In the genomic region with DNA sequence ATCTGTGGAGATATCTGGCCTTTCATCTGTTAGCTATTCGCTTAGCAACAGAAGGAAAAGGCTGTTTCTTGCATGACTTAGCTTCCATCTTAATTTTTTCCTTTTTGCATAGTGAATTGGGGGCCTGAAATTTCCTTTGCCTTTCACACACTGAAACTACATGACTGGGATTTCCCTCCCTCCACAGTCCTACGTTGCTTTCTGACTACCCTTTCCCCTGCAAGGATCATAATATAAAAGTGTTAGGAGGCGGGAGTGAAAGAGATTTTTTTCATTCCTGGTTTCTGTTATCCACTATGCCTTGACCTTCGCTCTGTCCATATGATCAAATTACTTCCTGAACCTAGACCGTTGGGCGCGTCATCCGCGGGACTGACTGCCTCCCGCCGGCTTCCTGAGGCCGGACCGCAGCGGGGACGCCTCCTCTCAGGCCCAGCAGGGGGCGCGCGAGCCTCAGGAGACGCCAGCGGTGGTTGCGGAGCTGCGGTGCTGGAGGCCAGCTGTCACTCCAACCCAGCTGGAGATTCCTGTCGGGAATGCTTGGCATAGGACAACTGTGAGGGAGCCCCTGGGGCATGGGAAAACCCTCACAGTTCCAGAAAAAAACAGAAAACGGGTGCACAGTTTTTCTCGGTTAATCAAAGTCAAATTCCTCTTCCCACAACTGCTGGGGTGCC, we compare ENCODE assay signal across 1 cellular context.
TF ChIP-seq lines count a peak whose summit lies in the region.

No MANE protein-coding gene starts in this region.

TF ChIP-seq in HepG2, 621 proteins besides CTCF, POLR2A, EP300 and RAD21 (continued from another document and continues in another):
- TF ChIP-seq, protein P1, sequence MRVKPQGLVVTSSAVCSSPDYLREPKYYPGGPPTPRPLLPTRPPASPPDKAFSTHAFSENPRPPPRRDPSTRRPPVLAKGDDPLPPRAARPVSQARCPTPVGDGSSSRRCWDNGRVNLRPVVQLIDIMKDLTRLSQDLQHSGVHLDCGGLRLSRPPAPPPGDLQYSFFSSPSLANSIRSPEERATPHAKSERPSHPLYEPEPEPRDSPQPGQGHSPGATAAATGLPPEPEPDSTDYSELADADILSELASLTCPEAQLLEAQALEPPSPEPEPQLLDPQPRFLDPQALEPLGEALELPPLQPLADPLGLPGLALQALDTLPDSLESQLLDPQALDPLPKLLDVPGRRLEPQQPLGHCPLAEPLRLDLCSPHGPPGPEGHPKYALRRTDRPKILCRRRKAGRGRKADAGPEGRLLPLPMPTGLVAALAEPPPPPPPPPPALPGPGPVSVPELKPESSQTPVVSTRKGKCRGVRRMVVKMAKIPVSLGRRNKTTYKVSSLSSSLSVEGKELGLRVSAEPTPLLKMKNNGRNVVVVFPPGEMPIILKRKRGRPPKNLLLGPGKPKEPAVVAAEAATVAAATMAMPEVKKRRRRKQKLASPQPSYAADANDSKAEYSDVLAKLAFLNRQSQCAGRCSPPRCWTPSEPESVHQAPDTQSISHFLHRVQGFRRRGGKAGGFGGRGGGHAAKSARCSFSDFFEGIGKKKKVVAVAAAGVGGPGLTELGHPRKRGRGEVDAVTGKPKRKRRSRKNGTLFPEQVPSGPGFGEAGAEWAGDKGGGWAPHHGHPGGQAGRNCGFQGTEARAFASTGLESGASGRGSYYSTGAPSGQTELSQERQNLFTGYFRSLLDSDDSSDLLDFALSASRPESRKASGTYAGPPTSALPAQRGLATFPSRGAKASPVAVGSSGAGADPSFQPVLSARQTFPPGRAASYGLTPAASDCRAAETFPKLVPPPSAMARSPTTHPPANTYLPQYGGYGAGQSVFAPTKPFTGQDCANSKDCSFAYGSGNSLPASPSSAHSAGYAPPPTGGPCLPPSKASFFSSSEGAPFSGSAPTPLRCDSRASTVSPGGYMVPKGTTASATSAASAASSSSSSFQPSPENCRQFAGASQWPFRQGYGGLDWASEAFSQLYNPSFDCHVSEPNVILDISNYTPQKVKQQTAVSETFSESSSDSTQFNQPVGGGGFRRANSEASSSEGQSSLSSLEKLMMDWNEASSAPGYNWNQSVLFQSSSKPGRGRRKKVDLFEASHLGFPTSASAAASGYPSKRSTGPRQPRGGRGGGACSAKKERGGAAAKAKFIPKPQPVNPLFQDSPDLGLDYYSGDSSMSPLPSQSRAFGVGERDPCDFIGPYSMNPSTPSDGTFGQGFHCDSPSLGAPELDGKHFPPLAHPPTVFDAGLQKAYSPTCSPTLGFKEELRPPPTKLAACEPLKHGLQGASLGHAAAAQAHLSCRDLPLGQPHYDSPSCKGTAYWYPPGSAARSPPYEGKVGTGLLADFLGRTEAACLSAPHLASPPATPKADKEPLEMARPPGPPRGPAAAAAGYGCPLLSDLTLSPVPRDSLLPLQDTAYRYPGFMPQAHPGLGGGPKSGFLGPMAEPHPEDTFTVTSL (CRISPR knock-in tag; IDR thresholded peaks at IDR 0.05; ENCODE audit: borderline replicate concordance): peak; percentile 27; the same call in 1 of the 2 replicates
- TF ChIP-seq ZNF232 (CRISPR knock-in tag; IDR thresholded peaks at IDR 0.05; ENCODE audit: borderline replicate concordance) (no peak), MTERF4 (CRISPR knock-in tag; IDR thresholded peaks at IDR 0.05) (no peak), ZNF614 (CRISPR knock-in tag; IDR thresholded peaks at IDR 0.05; ENCODE audit: borderline replicate concordance) (0 out of 2 replicates have a peak, but pooled peaks have one; percentile 49), ZNF33A (CRISPR knock-in tag; IDR thresholded peaks at IDR 0.05; ENCODE audit: borderline replicate concordance) (no peak), ZNF10 (CRISPR knock-in tag; IDR thresholded peaks at IDR 0.05; ENCODE audit: borderline replicate concordance, low read depth) (no peak), XBP1 (CRISPR knock-in tag; IDR thresholded peaks at IDR 0.05) (no peak), ZKSCAN8 (CRISPR knock-in tag; IDR thresholded peaks at IDR 0.05; ENCODE audit: borderline replicate concordance) (peak; percentile 79; the same call in 1 of the 2 replicates), KAT2B (IDR thresholded peaks at IDR 0.05; ENCODE audit: borderline replicate concordance, low read depth, low read length) (no peak), HOMEZ (CRISPR knock-in tag; IDR thresholded peaks at IDR 0.05; ENCODE audit: low read depth) (peak; percentile 66), ZNF883 (CRISPR knock-in tag; IDR thresholded peaks at IDR 0.05; ENCODE audit: not compliant biosample characterization) (peak; percentile 42), ATF6 (CRISPR knock-in tag; conservative IDR thresholded peaks at IDR 0.05) (no peak), FOXM1 (CRISPR knock-in tag; IDR thresholded peaks at IDR 0.05) (no peak), CBX1 (IDR thresholded peaks at IDR 0.05; ENCODE audit: low read depth) (peak; percentile 70), SKI (IDR thresholded peaks at IDR 0.05; ENCODE audit: partially characterized antibody) (peak; percentile 85), ZNF382 (CRISPR knock-in tag; IDR thresholded peaks at IDR 0.05; ENCODE audit: borderline replicate concordance) (no peak), MAFF (IDR thresholded peaks at IDR 0.05; ENCODE audit: low read depth, low read length) (no peak), ATAD3A (CRISPR knock-in tag; IDR thresholded peaks at IDR 0.05) (no peak), FOXK2 (IDR thresholded peaks at IDR 0.05) (no peak), ATF7 (IDR thresholded peaks at IDR 0.05) (no peak), ATF7 (CRISPR knock-in tag; IDR thresholded peaks at IDR 0.05) (peak; percentile 84), SMC3 (IDR thresholded peaks at IDR 0.05; ENCODE audit: low read length) (peak; percentile 47; the same call in 1 of the 2 replicates), ELF4 (CRISPR knock-in tag; IDR thresholded peaks at IDR 0.05; ENCODE audit: borderline replicate concordance) (no peak)
- TF ChIP-seq, protein P2, sequence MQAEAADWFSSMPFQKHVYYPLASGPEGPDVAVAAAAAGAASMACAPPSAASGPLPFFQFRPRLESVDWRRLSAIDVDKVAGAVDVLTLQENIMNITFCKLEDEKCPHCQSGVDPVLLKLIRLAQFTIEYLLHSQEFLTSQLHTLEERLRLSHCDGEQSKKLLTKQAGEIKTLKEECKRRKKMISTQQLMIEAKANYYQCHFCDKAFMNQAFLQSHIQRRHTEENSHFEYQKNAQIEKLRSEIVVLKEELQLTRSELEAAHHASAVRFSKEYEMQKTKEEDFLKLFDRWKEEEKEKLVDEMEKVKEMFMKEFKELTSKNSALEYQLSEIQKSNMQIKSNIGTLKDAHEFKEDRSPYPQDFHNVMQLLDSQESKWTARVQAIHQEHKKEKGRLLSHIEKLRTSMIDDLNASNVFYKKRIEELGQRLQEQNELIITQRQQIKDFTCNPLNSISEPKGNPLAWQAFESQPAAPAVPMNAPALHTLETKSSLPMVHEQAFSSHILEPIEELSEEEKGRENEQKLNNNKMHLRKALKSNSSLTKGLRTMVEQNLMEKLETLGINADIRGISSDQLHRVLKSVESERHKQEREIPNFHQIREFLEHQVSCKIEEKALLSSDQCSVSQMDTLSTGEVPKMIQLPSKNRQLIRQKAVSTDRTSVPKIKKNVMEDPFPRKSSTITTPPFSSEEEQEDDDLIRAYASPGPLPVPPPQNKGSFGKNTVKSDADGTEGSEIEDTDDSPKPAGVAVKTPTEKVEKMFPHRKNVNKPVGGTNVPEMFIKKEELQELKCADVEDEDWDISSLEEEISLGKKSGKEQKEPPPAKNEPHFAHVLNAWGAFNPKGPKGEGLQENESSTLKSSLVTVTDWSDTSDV (CRISPR knock-in tag; IDR thresholded peaks at IDR 0.05): no peak
- TF ChIP-seq, protein P3, sequence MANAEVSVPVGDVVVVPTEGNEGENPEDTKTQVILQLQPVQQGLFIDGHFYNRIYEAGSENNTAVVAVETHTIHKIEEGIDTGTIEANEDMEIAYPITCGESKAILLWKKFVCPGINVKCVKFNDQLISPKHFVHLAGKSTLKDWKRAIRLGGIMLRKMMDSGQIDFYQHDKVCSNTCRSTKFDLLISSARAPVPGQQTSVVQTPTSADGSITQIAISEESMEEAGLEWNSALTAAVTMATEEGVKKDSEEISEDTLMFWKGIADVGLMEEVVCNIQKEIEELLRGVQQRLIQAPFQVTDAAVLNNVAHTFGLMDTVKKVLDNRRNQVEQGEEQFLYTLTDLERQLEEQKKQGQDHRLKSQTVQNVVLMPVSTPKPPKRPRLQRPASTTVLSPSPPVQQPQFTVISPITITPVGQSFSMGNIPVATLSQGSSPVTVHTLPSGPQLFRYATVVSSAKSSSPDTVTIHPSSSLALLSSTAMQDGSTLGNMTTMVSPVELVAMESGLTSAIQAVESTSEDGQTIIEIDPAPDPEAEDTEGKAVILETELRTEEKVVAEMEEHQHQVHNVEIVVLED (CRISPR knock-in tag; IDR thresholded peaks at IDR 0.05; ENCODE audit: borderline replicate concordance): peak; percentile 53; the same call in 1 of the 2 replicates
- TF ChIP-seq, protein P4, sequence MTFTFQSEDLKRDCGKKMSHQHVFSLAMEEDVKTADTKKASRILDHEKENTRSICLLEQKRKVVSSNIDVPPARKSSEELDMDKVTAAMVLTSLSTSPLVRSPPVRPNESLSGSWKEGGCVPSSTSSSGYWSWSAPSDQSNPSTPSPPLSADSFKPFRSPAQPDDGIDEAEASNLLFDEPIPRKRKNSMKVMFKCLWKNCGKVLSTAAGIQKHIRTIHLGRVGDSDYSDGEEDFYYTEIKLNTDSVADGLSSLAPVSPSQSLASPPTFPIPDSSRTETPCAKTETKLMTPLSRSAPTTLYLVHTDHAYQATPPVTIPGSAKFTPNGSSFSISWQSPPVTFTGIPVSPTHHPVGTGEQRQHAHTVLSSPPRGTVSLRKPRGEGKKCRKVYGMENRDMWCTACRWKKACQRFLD (CRISPR knock-in tag; IDR thresholded peaks at IDR 0.05; ENCODE audit: borderline replicate concordance): no peak
- TF ChIP-seq, protein P5, sequence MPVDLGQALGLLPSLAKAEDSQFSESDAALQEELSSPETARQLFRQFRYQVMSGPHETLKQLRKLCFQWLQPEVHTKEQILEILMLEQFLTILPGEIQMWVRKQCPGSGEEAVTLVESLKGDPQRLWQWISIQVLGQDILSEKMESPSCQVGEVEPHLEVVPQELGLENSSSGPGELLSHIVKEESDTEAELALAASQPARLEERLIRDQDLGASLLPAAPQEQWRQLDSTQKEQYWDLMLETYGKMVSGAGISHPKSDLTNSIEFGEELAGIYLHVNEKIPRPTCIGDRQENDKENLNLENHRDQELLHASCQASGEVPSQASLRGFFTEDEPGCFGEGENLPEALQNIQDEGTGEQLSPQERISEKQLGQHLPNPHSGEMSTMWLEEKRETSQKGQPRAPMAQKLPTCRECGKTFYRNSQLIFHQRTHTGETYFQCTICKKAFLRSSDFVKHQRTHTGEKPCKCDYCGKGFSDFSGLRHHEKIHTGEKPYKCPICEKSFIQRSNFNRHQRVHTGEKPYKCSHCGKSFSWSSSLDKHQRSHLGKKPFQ (CRISPR knock-in tag; IDR thresholded peaks at IDR 0.05; ENCODE audit: insufficient replicate concordance): no peak
- TF ChIP-seq, protein P6, sequence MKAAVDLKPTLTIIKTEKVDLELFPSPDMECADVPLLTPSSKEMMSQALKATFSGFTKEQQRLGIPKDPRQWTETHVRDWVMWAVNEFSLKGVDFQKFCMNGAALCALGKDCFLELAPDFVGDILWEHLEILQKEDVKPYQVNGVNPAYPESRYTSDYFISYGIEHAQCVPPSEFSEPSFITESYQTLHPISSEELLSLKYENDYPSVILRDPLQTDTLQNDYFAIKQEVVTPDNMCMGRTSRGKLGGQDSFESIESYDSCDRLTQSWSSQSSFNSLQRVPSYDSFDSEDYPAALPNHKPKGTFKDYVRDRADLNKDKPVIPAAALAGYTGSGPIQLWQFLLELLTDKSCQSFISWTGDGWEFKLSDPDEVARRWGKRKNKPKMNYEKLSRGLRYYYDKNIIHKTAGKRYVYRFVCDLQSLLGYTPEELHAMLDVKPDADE (CRISPR knock-in tag; IDR thresholded peaks at IDR 0.05): no peak
- TF ChIP-seq, protein P7, sequence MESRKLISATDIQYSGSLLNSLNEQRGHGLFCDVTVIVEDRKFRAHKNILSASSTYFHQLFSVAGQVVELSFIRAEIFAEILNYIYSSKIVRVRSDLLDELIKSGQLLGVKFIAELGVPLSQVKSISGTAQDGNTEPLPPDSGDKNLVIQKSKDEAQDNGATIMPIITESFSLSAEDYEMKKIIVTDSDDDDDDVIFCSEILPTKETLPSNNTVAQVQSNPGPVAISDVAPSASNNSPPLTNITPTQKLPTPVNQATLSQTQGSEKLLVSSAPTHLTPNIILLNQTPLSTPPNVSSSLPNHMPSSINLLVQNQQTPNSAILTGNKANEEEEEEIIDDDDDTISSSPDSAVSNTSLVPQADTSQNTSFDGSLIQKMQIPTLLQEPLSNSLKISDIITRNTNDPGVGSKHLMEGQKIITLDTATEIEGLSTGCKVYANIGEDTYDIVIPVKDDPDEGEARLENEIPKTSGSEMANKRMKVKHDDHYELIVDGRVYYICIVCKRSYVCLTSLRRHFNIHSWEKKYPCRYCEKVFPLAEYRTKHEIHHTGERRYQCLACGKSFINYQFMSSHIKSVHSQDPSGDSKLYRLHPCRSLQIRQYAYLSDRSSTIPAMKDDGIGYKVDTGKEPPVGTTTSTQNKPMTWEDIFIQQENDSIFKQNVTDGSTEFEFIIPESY (CRISPR knock-in tag; IDR thresholded peaks at IDR 0.05): peak; percentile 54; the same call in 1 of the 2 replicates
